ENCODE assay signal across 8 cellular contexts in genomic region chr14:102592969-102593840, GRCh38. TPM values are rescaled to one million over a fixed set of nuclear protein-coding genes. Genes with fewer than 3 reads are reported as not detected.
DNase-seq lines count a peak whose midpoint lies in the region; ATAC-seq and TF ChIP-seq lines count a peak whose summit lies in the region.

No MANE protein-coding gene starts in this region.

- H3K9me3 Mint-ChIP-seq in activated naive CD4-positive, alpha-beta T cell treated with anti-CD3 and anti-CD28 coated beads, Interleukin-2, amount 50 U/mL, for 72 hours, result no peaks in the 10 kb centered on the region

- 1% methylated on average over 34 to 95 of the region's 95 CpGs for WGBS in heart left ventricle, 4 donors
- under 1% methylated on average over 95 of the region's 95 CpGs for WGBS in urinary bladder

- no peaks in the 10 kb centered on the region for H3K9me3 ChIP-seq in RWPE2 (ENCODE audit: severe bottlenecking)
- H3K9me3 ChIP-seq in heart left ventricle, result no peaks in the 10 kb centered on the region

- H3K4me3 ChIP-seq in RWPE2 (ENCODE audit: severe bottlenecking) (peak overlapping the region; percentile 99), heart left ventricle (peak overlapping the region; percentile 73 to 99 (median 92)), urinary bladder (ENCODE audit: low read depth, low read length) (peak overlapping the region; percentile 91)

- TF ChIP-seq CTCF in RWPE2 (IDR thresholded peaks at IDR 0.05; ENCODE audit: poor library complexity, severe bottlenecking), result peak; percentile 54
- TF ChIP-seq CTCF in heart left ventricle (IDR thresholded peaks at IDR 0.05), result peak in 9 of 12 donors; percentile 22 to 60 (median 36)

- H3K27me3 ChIP-seq in RWPE2 (ENCODE audit: insufficient read depth, poor library complexity, severe bottlenecking) (no peaks in the 10 kb centered on the region), heart left ventricle (no peaks in the 10 kb centered on the region)

- intact Hi-C loops in heart left ventricle (cut with DNase I), result loop anchor here in 8 of 10 donors (1.0 to 10.0 kb wide), 7 partner anchors 66 to 102 kb away; no protein-coding TSS in a partner anchor
- intact Hi-C loops in posterior vena cava (cut with DNase I), result loop anchor here (5.0 to 10.0 kb wide), 3 partner anchors 66 to 1046 kb away; no protein-coding TSS in a partner anchor

- H3K36me3 Mint-ChIP-seq in activated naive CD4-positive, alpha-beta T cell treated with anti-CD3 and anti-CD28 coated beads, Interleukin-2, amount 50 U/mL, for 72 hours, result peaks cover 5 to 10% of the 10 kb centered on the region in 2 donors

- peaks cover 16% of the 10 kb centered on the region for H3K4me1 ChIP-seq in RWPE2 (ENCODE audit: insufficient read depth, poor library complexity, severe bottlenecking)
- peaks cover 5 to 28% (median 20%) of the 10 kb centered on the region in 12 donors for H3K4me1 ChIP-seq in heart left ventricle
- no peaks in the 10 kb centered on the region for H3K4me1 ChIP-seq in urinary bladder (ENCODE audit: insufficient read depth)

- ATAC-seq in HG03064 (IDR thresholded peaks at IDR 0.05; ENCODE audit: low read depth, unreplicated experiment) (peak; percentile 14), RWPE2 (ENCODE audit: low read depth) (peak; percentile 2; the same call in 2 of the 3 replicates), heart left ventricle (peak in 2 of 4 donors; percentile 2)
- peak; percentile 2 to 14 for ATAC-seq in activated naive CD4-positive, alpha-beta T cell treated with anti-CD3 and anti-CD28 coated beads, Interleukin-2, amount 50 U/mL, for 72 hours

- H3K27ac ChIP-seq in RWPE2 (ENCODE audit: poor library complexity, severe bottlenecking) (peak overlapping the region; percentile 92), heart left ventricle (peak overlapping the region; percentile 96 to 99 (median 98)), urinary bladder (ENCODE audit: low read depth) (peak overlapping the region; percentile 91)

- H3K27ac Mint-ChIP-seq in activated naive CD4-positive, alpha-beta T cell treated with anti-CD3 and anti-CD28 coated beads, Interleukin-2, amount 50 U/mL, for 72 hours, result peak overlapping the region; percentile 48 to 70

- H3K36me3 ChIP-seq in RWPE2 (ENCODE audit: low read depth) (peaks cover 29% of the 10 kb centered on the region), heart left ventricle (peaks cover 0 to 4% (median 0%) of the 10 kb centered on the region in 9 donors), urinary bladder (ENCODE audit: insufficient read depth) (no peaks in the 10 kb centered on the region)

- no peak for TF ChIP-seq POLR2A in heart left ventricle (IDR thresholded peaks at IDR 0.05)

- peak; percentile 30 for DNase-seq in NK-92 treated with Interleukin-12 subunit alpha and Interleukin-12 subunit beta, amount 100 ng/mL, for 24 hours (lab: John Stamatoyannopoulos, UW)
- DNase-seq in NK-92 (lab: John Stamatoyannopoulos, UW; ENCODE audit: unreplicated experiment) (no peak), RWPE2 (ENCODE audit: low spot score) (no peak), heart left ventricle (peak; percentile 49 to 77 (median 57)), posterior vena cava (ENCODE audit: low spot score) (peak; percentile 86)
- peak; percentile 60 to 71 for DNase-seq in activated naive CD4-positive, alpha-beta T cell treated with anti-CD3 and anti-CD28 coated beads, Interleukin-2, amount 50 U/mL, for 72 hours (ENCODE audit: low spot score in 2 of 2)

RNA-seq across cellular contexts. Expression of gene RCOR1, which starts 0.8 kb away (rescaled TPM):
- 10 to 100 TPM; 22.6 to 23.7 TPM for total RNA-seq in activated naive CD4-positive, alpha-beta T cell treated with anti-CD3 and anti-CD28 coated beads, Interleukin-2, amount 50 U/mL, for 72 hours
- total RNA-seq in heart left ventricle, result 10 to 100 TPM in 6 of 9 donors, 1 to 10 TPM in 3; 8.5 to 20.9 (median 12.8) TPM
- polyA plus RNA-seq in heart left ventricle, result 10 to 100 TPM in 1 of 2 donors, 1 to 10 TPM in 1; 2.7 to 11.1 TPM
- 10 to 100 TPM; 12.6 to 15.4 TPM for total RNA-seq in posterior vena cava
- total RNA-seq in urinary bladder, result 32.8 TPM
- 12.6 TPM for polyA plus RNA-seq in urinary bladder

Comparison
In these comparisons a context has a peak if more than half of its experiments do, and no peak if none do; other contexts are left out.
1. DNase-seq: peak in NK-92 treated with Interleukin-12 subunit alpha and Interleukin-12 subunit beta, amount 100 ng/mL, for 24 hours (single experiment), activated naive CD4-positive, alpha-beta T cell treated with anti-CD3 and anti-CD28 coated beads, Interleukin-2, amount 50 U/mL, for 72 hours (2 of 2), heart left ventricle (5 of 5) and posterior vena cava (single experiment); none in NK-92 (single experiment) and RWPE2 (single experiment).
2. Peak in every context shown above with its lines, with median percentiles within 50 percentile points of each other: H3K27ac ChIP-seq and H3K4me3 ChIP-seq.